ENCODE assay signal across 14 cellular contexts in genomic region chr7:157012113-157012547, GRCh38. TPM values are rescaled to one million over a fixed set of nuclear protein-coding genes. Genes with fewer than 3 reads are reported as not detected.
A peak's percentile ranks its signal among the peaks of the same experiment; 100 is the strongest.
DNase-seq lines count a peak whose midpoint lies in the region; ATAC-seq and TF ChIP-seq lines count a peak whose summit lies in the region.
"Had no signal": no experiment of that assay in that cellular context is flagged by ENCODE, and none has a peak within 500 bp of the region (broad histone marks: within the 10 kb centered on the region; RNA-seq: fewer than 3 reads in every experiment).

No MANE protein-coding gene starts in this region.

- no peak for TF ChIP-seq CTCF in OCI-LY7 (conservative IDR thresholded peaks at IDR 0.05; ENCODE audit: low read length)
- no peak for TF ChIP-seq CTCF in right atrium auricular region (IDR thresholded peaks at IDR 0.05)

- H3K4me3 Mint-ChIP-seq in activated CD4-positive, alpha-beta T cell treated with anti-CD3 and anti-CD28 coated beads for 36 hours, result no peak overlapping the region
- H3K4me3 Mint-ChIP-seq: stimulated activated naive CD8-positive, alpha-beta T cell treated with anti-CD3 and anti-CD28 coated beads, Interleukin-15, Interleukin-2, amounts not matched to agents 100 ng/mL and 50 ng/mL, for 24 hours had no signal

- no peak for DNase-seq in activated CD4-positive, alpha-beta T cell treated with anti-CD3 and anti-CD28 coated beads for 36 hours
- no peak for DNase-seq in activated CD4-positive, alpha-beta T cell treated with anti-CD3 and anti-CD28 coated beads, Interleukin-2, amount 50 U/mL, for 1 hour
- DNase-seq in DMS53 treated with DMSO at 0.1 percent for 48 hours (lab: John Stamatoyannopoulos, UW; ENCODE audit: unreplicated experiment) (peak; percentile 72), OCI-LY7 (ENCODE audit: low spot score) (no peak), NCI-H345 treated with DMSO at 0.1 percent for 48 hours (lab: John Stamatoyannopoulos, UW; ENCODE audit: unreplicated experiment) (no peak), right atrium auricular region (ENCODE audit: low spot score) (no peak)
- DNase-seq: foreskin melanocyte, NCI-H2081 treated with DMSO at 0.1 percent for 48 hours, T-helper 9 cell had no signal

- H3K4me1 Mint-ChIP-seq in activated CD4-positive, alpha-beta T cell treated with anti-CD3 and anti-CD28 coated beads for 36 hours, result peaks cover 26% of the 10 kb centered on the region

- no peak overlapping the region for H3K27ac ChIP-seq in OCI-LY7 (ENCODE audit: low read depth, low read length, poor library complexity, severe bottlenecking)
- H3K27ac ChIP-seq in right atrium auricular region, result no peak overlapping the region

- H3K27ac Mint-ChIP-seq in activated CD4-positive, alpha-beta T cell treated with anti-CD3 and anti-CD28 coated beads for 36 hours, result no peak overlapping the region
- H3K27ac Mint-ChIP-seq: stimulated activated naive CD8-positive, alpha-beta T cell treated with anti-CD3 and anti-CD28 coated beads, Interleukin-15, Interleukin-2, amounts not matched to agents 100 ng/mL and 50 ng/mL, for 24 hours had no signal

- CTCF ChIA-PET in activated CD4-positive, alpha-beta T cell treated with anti-CD3 and anti-CD28 coated beads for 36 hours (lab: Charles Lee), result interaction anchor here (0.7 to 1.3 kb wide), 2 partner anchors 11 to 61 kb away, joined by 3 to 4 read pairs; no protein-coding TSS in a partner anchor
- CTCF ChIA-PET in OCI-LY7 (lab: Charles Lee; ENCODE audit: unreplicated experiment), result no interaction called here

- no TSS peak for BruUV-seq in OCI-LY7 (replicated peaks; lab: Mats Ljungman, UMichigan)

- H3K27me3 Mint-ChIP-seq in activated CD4-positive, alpha-beta T cell treated with anti-CD3 and anti-CD28 coated beads for 36 hours, result peaks cover 75% of the 10 kb centered on the region

- peaks cover 37% of the 10 kb centered on the region for H3K4me1 ChIP-seq in OCI-LY7 (ENCODE audit: insufficient read depth, low read length, poor library complexity, severe bottlenecking)
- H3K4me1 ChIP-seq in iPS-15b (ENCODE audit: control insufficient read depth, insufficient read depth, low read length), result peaks cover 23% of the 10 kb centered on the region
- peaks cover 0 to 10% of the 10 kb centered on the region in 2 donors for H3K4me1 ChIP-seq in right atrium auricular region

- H3K4me2 ChIP-seq in OCI-LY7 (ENCODE audit: low read length), result peak overlapping the region; percentile 76; the same call in 1 of the 2 replicates

- H3K4me3 ChIP-seq in OCI-LY7 (ENCODE audit: low read depth, low read length, poor library complexity, severe bottlenecking), result no peak overlapping the region
- peak overlapping the region; percentile 61 for H3K4me3 ChIP-seq in iPS-15b (ENCODE audit: low read depth, low read length)
- H3K4me3 ChIP-seq in right atrium auricular region, result no peak overlapping the region

- intact Hi-C loops in activated CD4-positive, alpha-beta T cell treated with anti-CD3 and anti-CD28 coated beads for 36 hours (cut with DNase I, micrococcal nuclease), result loop anchor here in 1 of 2 experiments (5.0 kb wide), 1 partner anchor 1200 kb away; the partner anchor contains the start of gene SHH
- intact Hi-C loops in OCI-LY7 (cut with micrococcal nuclease; ENCODE audit: unreplicated experiment), result no loop called here

- H3K9me3 ChIP-seq in OCI-LY7 (ENCODE audit: low read length) (no peaks in the 10 kb centered on the region), iPS-15b (ENCODE audit: control insufficient read depth, insufficient read depth, low read length) (no peaks in the 10 kb centered on the region), right atrium auricular region (no peaks in the 10 kb centered on the region)

- peak; percentile 55 for ATAC-seq in activated CD4-positive, alpha-beta T cell treated with anti-CD3 and anti-CD28 coated beads for 36 hours
- no peak for ATAC-seq in HG03520 (IDR thresholded peaks at IDR 0.05; ENCODE audit: unreplicated experiment)
- ATAC-seq: Right ventricle myocardium inferior had no signal

- H2AFZ ChIP-seq in OCI-LY7 (ENCODE audit: low read length), result no peak overlapping the region

- no peak overlapping the region for H3K9ac ChIP-seq in iPS-15b (ENCODE audit: low read depth, low read length)

- H3K9me2 ChIP-seq in OCI-LY7 (ENCODE audit: insufficient read depth, low read length), result no peaks in the 10 kb centered on the region

- H3K27me3 ChIP-seq in iPS-15b (ENCODE audit: control insufficient read depth, insufficient read depth, low read length), result peaks cover 91% of the 10 kb centered on the region
- H3K27me3 ChIP-seq in right atrium auricular region, result peaks cover 8 to 46% of the 10 kb centered on the region in 2 donors

- H3K79me2 ChIP-seq in OCI-LY7 (ENCODE audit: insufficient read depth, low read depth, low read length), result no peaks in the 10 kb centered on the region

- H3K36me3 ChIP-seq in OCI-LY7 (ENCODE audit: insufficient read depth, low read length) (no peaks in the 10 kb centered on the region), iPS-15b (ENCODE audit: control insufficient read depth, insufficient read depth, low read length) (no peaks in the 10 kb centered on the region), right atrium auricular region (no peaks in the 10 kb centered on the region)

- no peaks in the 10 kb centered on the region for H3K36me3 Mint-ChIP-seq in activated CD4-positive, alpha-beta T cell treated with anti-CD3 and anti-CD28 coated beads for 36 hours (ENCODE audit: low read depth)

- H4K20me1 ChIP-seq in OCI-LY7 (ENCODE audit: insufficient read depth, low read length), result no peaks in the 10 kb centered on the region; the same call in 1 of the 2 replicates

- no peaks in the 10 kb centered on the region for H3K9me3 Mint-ChIP-seq in activated CD4-positive, alpha-beta T cell treated with anti-CD3 and anti-CD28 coated beads for 36 hours (ENCODE audit: low read depth)
- H3K9me3 Mint-ChIP-seq: stimulated activated naive CD8-positive, alpha-beta T cell treated with anti-CD3 and anti-CD28 coated beads, Interleukin-15, Interleukin-2, amounts not matched to agents 100 ng/mL and 50 ng/mL, for 24 hours had no signal

- POLR2A ChIA-PET in activated CD4-positive, alpha-beta T cell treated with anti-CD3 and anti-CD28 coated beads for 36 hours (lab: Charles Lee), result no interaction called here
- POLR2A ChIA-PET in OCI-LY7 (lab: Charles Lee), result interaction anchor here (0.7 kb wide), 1 partner anchor 1337 kb away, joined by 3 read pairs; no protein-coding TSS in a partner anchor

RNA-seq across cellular contexts. Expression of gene MNX1, which starts 1.7 kb away (rescaled TPM):
- not detected for total RNA-seq in activated CD4-positive, alpha-beta T cell treated with anti-CD3 and anti-CD28 coated beads for 36 hours
- 4.4 and 5.6 TPM in 2 replicates for total RNA-seq in OCI-LY7 (2014; rRNA removed; shearing (Covaris generic))
- total RNA-seq in OCI-LY7 (2022) (4.7 and 5.7 TPM in 2 replicates), right atrium auricular region (not detected)
- total RNA-seq: chondrocyte, Right ventricle myocardium inferior had no signal

Comparison
In these comparisons a context has a peak if more than half of its experiments do, and no peak if none do; other contexts are left out.
1. RNA of gene MNX1, which starts 1.7 kb away (total RNA-seq): 4.4 to 5.7 TPM in OCI-LY7; not detected in activated CD4-positive, alpha-beta T cell treated with anti-CD3 and anti-CD28 coated beads for 36 hours and not detected in right atrium auricular region; every median in the first group is over 4 times any median in the second.